In genomic region chr7:5712566-5712965, GRCh38 we compare ENCODE assay signal across 23 cellular contexts.
"Had no signal": no experiment of that assay in that cellular context is flagged by ENCODE, and none has a peak within 500 bp of the region (broad histone marks: within the 10 kb centered on the region; RNA-seq: fewer than 3 reads in every experiment).

No MANE protein-coding gene starts in this region.

- H3K27ac Mint-ChIP-seq: natural killer cell; stimulated activated effector memory CD8-positive, alpha-beta T cell treated with anti-CD3 and anti-CD28 coated beads, Interleukin-12 subunit alpha, Interleukin-12 subunit beta, amount 100 ng/mL, for 72 hours had no signal

- ATAC-seq: left ventricle myocardium superior; lower lobe of right lung; natural killer cell; right cardiac atrium; stimulated activated effector memory CD8-positive, alpha-beta T cell treated with anti-CD3 and anti-CD28 coated beads, Interleukin-12 subunit alpha, Interleukin-12 subunit beta, amount 100 ng/mL, for 72 hours had no signal

- H3K27ac ChIP-seq: coronary artery, esophagus squamous epithelium, lower lobe of right lung, neutrophil, prostate gland, sigmoid colon, thoracic aorta, tibial nerve, upper lobe of left lung had no signal

- DNase-seq: dermis blood vessel endothelial cell; effector memory CD4-positive, alpha-beta T cell; erythroblast; esophagus squamous epithelium; foreskin melanocyte; glutamatergic neuron; hypothalamus; left ventricle myocardium superior; lower lobe of right lung; natural killer cell; right cardiac atrium; sigmoid colon; stimulated activated CD4-positive, alpha-beta T cell treated with anti-CD3 and anti-CD28 coated beads, Interleukin-2, amount 100 ng/mL, for 24 hours; stimulated activated CD4-positive, alpha-beta T cell treated with anti-CD3 and anti-CD28 coated beads, Interleukin-4, amount 100 ng/mL, for 24 hours; stimulated activated naive CD4-positive, alpha-beta T cell treated with Interleukin-2 at 50 U/mL for 16 hours; upper lobe of left lung had no signal

- H3K4me3 Mint-ChIP-seq: natural killer cell; neural crest cell; stimulated activated effector memory CD8-positive, alpha-beta T cell treated with anti-CD3 and anti-CD28 coated beads, Interleukin-12 subunit alpha, Interleukin-12 subunit beta, amount 100 ng/mL, for 72 hours had no signal

- H3K9me3 Mint-ChIP-seq: natural killer cell; neural crest cell; stimulated activated effector memory CD8-positive, alpha-beta T cell treated with anti-CD3 and anti-CD28 coated beads, Interleukin-12 subunit alpha, Interleukin-12 subunit beta, amount 100 ng/mL, for 72 hours had no signal

- H3K4me1 Mint-ChIP-seq: natural killer cell had no signal
